In genomic region chr16:81655474-81656162, GRCh38 we compare ENCODE assay signal across 19 cellular contexts.
DNase-seq lines count a peak whose midpoint lies in the region; ATAC-seq and TF ChIP-seq lines count a peak whose summit lies in the region.
"Had no signal": no experiment of that assay in that cellular context is flagged by ENCODE, and none has a peak within 500 bp of the region (broad histone marks: within the 10 kb centered on the region; RNA-seq: fewer than 3 reads in every experiment).

No MANE protein-coding gene starts in this region.

- H3K4me1 ChIP-seq in mesenchymal stem cell (ENCODE audit: control insufficient read depth, insufficient read depth, low read depth, low read length): peaks cover 20% of the 10 kb centered on the region
- peaks cover 10 to 58% (median 38%) of the 10 kb centered on the region in 4 donors for H3K4me1 ChIP-seq in stomach
- H3K4me1 ChIP-seq in vagina: peaks cover 19% of the 10 kb centered on the region
- H3K4me1 ChIP-seq: foreskin keratinocyte had no signal

- WGBS in mesenchymal stem cell: 98% methylated on average over 14 of the region's 14 CpGs
- 75 to 90% (median 81%) methylated on average over 14 of the region's 14 CpGs for WGBS in stomach, 5 donors

- H4K8ac ChIP-seq in mesenchymal stem cell (ENCODE audit: low read length): no peak overlapping the region

- peaks cover 17% of the 10 kb centered on the region for H3K79me1 ChIP-seq in mesenchymal stem cell (replicated peaks; ENCODE audit: low read length, poor library complexity, severe bottlenecking)

- H3K4ac ChIP-seq in mesenchymal stem cell (ENCODE audit: low read depth in 1 of 2, low read length in 2 of 2): no peak overlapping the region

- no peak overlapping the region for H2BK15ac ChIP-seq in mesenchymal stem cell (ENCODE audit: low read depth, poor library complexity, severe bottlenecking)

- no peak for TF ChIP-seq EP300 in stomach (IDR thresholded peaks at IDR 0.05)

- no peak overlapping the region for H4K91ac ChIP-seq in mesenchymal stem cell (ENCODE audit: low read length)

- no peak overlapping the region for H3K4me2 ChIP-seq in mesenchymal stem cell (ENCODE audit: low read length, poor library complexity, severe bottlenecking)
- H3K4me2 ChIP-seq: hepatocyte had no signal

- no peak overlapping the region for H3K23ac ChIP-seq in mesenchymal stem cell (ENCODE audit: low read length in 2 of 2)

- H3K9ac ChIP-seq in mesenchymal stem cell (ENCODE audit: low read length): no peak overlapping the region

- no peak overlapping the region for H2BK12ac ChIP-seq in mesenchymal stem cell (ENCODE audit: low read length in 2 of 2)

- H3K4me1 Mint-ChIP-seq in IgD-negative memory B cell: peaks cover 0 to 7% (median 0%) of the 10 kb centered on the region in 3 donors

- H3K4me3 ChIP-seq in mesenchymal stem cell (ENCODE audit: insufficient read depth in 1 of 2, low read depth in 1 of 2, low read length in 2 of 2): no peak overlapping the region
- no peak overlapping the region for H3K4me3 ChIP-seq in stomach
- no peak overlapping the region for H3K4me3 ChIP-seq in vagina
- H3K4me3 ChIP-seq: hepatocyte, SK-N-MC, upper lobe of left lung had no signal

- no peaks in the 10 kb centered on the region for H3K27me3 Mint-ChIP-seq in IgD-negative memory B cell

- DNase-seq in UCSD-AML1 (lab: John Stamatoyannopoulos, UW; ENCODE audit: unreplicated experiment): peak; percentile 64
- no peak for DNase-seq in mesenchymal stem cell
- no peak for DNase-seq in stomach
- no peak for DNase-seq in vagina (ENCODE audit: extremely low spot score in 2 of 2)
- no peak for DNase-seq in NCI-H1048 (lab: John Stamatoyannopoulos, UW)
- no peak for DNase-seq in NCI-H1417 treated with DMSO at 0.1 percent for 48 hours (lab: John Stamatoyannopoulos, UW)
- DNase-seq: activated CD4-positive, alpha-beta T cell treated with anti-CD3 and anti-CD28 coated beads for 48 hours; activated effector memory CD4-positive, alpha-beta T cell treated with Interleukin-2 at 50 U/mL for 16 hours; foreskin keratinocyte; kidney; NCI-H2029 treated with DMSO at 0.1 percent for 48 hours; NCI-H446 treated with DMSO at 0.1 percent for 48 hours; stimulated activated naive CD4-positive, alpha-beta T cell; T-helper 9 cell; upper lobe of left lung had no signal

- H3K27me3 ChIP-seq in mesenchymal stem cell (ENCODE audit: control insufficient read depth in 1 of 2, insufficient read depth in 1 of 2, low read length in 2 of 2) (no peaks in the 10 kb centered on the region), stomach (no peaks in the 10 kb centered on the region), vagina (no peaks in the 10 kb centered on the region)
- H3K27me3 ChIP-seq: foreskin keratinocyte, hepatocyte, upper lobe of left lung had no signal

- H2BK5ac ChIP-seq in mesenchymal stem cell (ENCODE audit: low read depth, low read length, poor library complexity, severe bottlenecking): no peak overlapping the region

- H3K27ac ChIP-seq in mesenchymal stem cell (ENCODE audit: low read length, poor library complexity, severe bottlenecking) (no peak overlapping the region), stomach (peak overlapping the region in 4 of 5 donors; percentile 79 to 88 (median 83)), vagina (no peak overlapping the region)
- H3K27ac ChIP-seq: foreskin keratinocyte, hepatocyte, SK-N-MC, upper lobe of left lung had no signal

- peak overlapping the region; percentile 23 for H2AK5ac ChIP-seq in mesenchymal stem cell (ENCODE audit: low read length, severe bottlenecking)

- intact Hi-C loops in stomach (cut with DNase I; ENCODE audit: low total_unique reads): no loop called here
- intact Hi-C loops in vagina (cut with DNase I): no loop called here

- no peak overlapping the region for H3K14ac ChIP-seq in mesenchymal stem cell (ENCODE audit: low read length in 2 of 2)

- peak overlapping the region in 2 of 3 donors; percentile 5 to 57 for H3K27ac Mint-ChIP-seq in IgD-negative memory B cell

- TF ChIP-seq CTCF in stomach (IDR thresholded peaks at IDR 0.05) (no peak), vagina (IDR thresholded peaks at IDR 0.05) (no peak)

- ATAC-seq in HG03139 (IDR thresholded peaks at IDR 0.05; ENCODE audit: unreplicated experiment): no peak
- ATAC-seq: foreskin keratinocyte had no signal

- no peaks in the 10 kb centered on the region for H3K9me3 Mint-ChIP-seq in IgD-negative memory B cell

- peaks cover 32 to 33% of the 10 kb centered on the region in 2 experiments for H3K36me3 ChIP-seq in mesenchymal stem cell (ENCODE audit: control insufficient read depth in 1 of 2, insufficient read depth in 2 of 2, low read depth in 1 of 2, low read length in 2 of 2)
- peaks cover 2 to 91% (median 63%) of the 10 kb centered on the region in 4 donors for H3K36me3 ChIP-seq in stomach
- peaks cover 0 to 30% of the 10 kb centered on the region in 2 donors for H3K36me3 ChIP-seq in vagina

- no peak overlapping the region for H2BK120ac ChIP-seq in mesenchymal stem cell (ENCODE audit: low read depth, low read length)

- no peak for TF ChIP-seq POLR2A in stomach (IDR thresholded peaks at IDR 0.05)
- no peak for TF ChIP-seq POLR2A in vagina (IDR thresholded peaks at IDR 0.05)

- H3K9me3 ChIP-seq in mesenchymal stem cell (ENCODE audit: control insufficient read depth, low read length) (no peaks in the 10 kb centered on the region), stomach (no peaks in the 10 kb centered on the region), vagina (no peaks in the 10 kb centered on the region)
- H3K9me3 ChIP-seq: upper lobe of left lung had no signal

- no peak overlapping the region for H3K4me3 Mint-ChIP-seq in IgD-negative memory B cell

- H3K36me3 Mint-ChIP-seq in IgD-negative memory B cell: peaks cover 4% of the 10 kb centered on the region

- H2AFZ ChIP-seq in mesenchymal stem cell (ENCODE audit: low read depth, low read length): no peak overlapping the region
- H2AFZ ChIP-seq: hepatocyte had no signal

- no peak overlapping the region for H3K18ac ChIP-seq in mesenchymal stem cell (ENCODE audit: low read depth in 1 of 2, low read length in 2 of 2)

Comparison
In these comparisons a context has a peak if more than half of its experiments do, and no peak if none do; other contexts are left out.
1. H3K27ac ChIP-seq: peak in stomach (4 of 5); none in mesenchymal stem cell (single experiment) and vagina (single experiment).